1 cellular context compared by ENCODE assay signal in the genomic region with DNA sequence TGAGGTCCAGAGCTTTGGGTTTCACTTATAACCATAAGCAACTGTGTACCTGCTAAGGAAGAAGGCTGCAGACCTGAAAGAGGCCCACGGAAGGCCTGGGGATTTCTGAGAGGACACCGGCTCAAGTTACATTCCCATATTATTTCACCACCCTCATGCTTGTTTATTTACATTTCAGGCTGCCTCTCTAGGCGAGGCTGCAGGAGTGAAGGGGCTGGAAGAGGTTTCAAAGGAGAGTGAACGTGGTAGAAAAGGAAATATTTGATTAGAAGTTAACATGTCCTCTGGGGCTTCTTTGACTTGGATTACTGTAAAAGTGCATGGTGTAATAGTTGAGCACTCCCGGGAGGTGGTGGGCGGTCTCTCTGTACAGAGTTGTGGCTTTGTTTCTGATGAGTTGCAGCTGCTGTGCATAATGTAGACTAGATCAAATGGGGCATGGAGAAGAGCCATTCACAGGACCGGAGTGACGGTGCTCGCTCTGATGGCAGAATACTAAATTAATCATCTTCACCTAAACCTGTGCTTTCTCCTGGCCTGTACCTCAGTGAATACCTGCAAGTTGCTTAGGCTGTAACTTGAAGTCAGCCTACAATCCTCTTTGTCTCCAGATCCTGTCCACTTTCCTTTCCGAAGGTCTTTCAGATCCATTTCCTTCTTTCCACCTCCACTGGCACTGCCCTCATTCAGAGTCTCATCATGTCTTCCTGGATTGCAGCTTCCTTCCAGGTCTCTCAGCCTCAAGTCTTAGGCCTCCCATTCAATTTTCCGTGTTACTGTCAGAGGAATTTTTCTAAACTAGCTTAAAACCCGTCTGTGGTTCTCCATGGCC.
TF ChIP-seq lines count a peak whose summit lies in the region.

No MANE protein-coding gene starts in this region.

TF ChIP-seq in IMR-90, 13 proteins besides CTCF, POLR2A, EP300 and RAD21 (continued from another document):
- TF ChIP-seq, protein P1, sequence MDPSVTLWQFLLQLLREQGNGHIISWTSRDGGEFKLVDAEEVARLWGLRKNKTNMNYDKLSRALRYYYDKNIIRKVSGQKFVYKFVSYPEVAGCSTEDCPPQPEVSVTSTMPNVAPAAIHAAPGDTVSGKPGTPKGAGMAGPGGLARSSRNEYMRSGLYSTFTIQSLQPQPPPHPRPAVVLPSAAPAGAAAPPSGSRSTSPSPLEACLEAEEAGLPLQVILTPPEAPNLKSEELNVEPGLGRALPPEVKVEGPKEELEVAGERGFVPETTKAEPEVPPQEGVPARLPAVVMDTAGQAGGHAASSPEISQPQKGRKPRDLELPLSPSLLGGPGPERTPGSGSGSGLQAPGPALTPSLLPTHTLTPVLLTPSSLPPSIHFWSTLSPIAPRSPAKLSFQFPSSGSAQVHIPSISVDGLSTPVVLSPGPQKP (IDR thresholded peaks at IDR 0.05; ENCODE audit: borderline replicate concordance, low read depth, low read length) = no peak
- peak; percentile 9; the same call in 1 of the 2 replicates for TF ChIP-seq SMC3 (IDR thresholded peaks at IDR 0.05; ENCODE audit: low read depth, low read length)
- 0 out of 2 replicates have a peak, but pooled peaks have one; percentile 26 for TF ChIP-seq MXI1 (IDR thresholded peaks at IDR 0.05; ENCODE audit: borderline replicate concordance, low read depth, low read length)
- TF ChIP-seq NFE2L2 (IDR thresholded peaks at IDR 0.05; ENCODE audit: low read depth, low read length) = no peak
